1 cellular context compared by ENCODE assay signal in the genomic region with DNA sequence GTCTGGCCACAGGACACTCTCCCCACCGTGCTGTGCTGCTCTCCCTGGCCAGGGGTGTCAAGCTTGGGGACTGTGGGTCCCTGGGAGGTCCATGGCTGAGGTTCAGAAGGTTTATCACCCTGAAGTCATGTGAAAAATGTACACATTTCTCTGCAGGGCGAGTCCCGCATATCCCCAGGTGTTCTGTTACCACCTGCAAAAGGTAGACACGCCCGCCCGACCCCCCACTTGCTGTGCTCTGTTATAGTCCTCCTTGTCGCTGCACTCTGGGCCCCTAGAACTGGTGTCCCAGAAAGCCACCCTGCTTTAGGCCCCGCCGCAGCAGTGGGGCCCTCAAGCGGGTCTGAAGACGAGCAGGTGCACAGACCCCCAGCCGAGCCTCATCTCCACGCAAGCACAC.
TF ChIP-seq lines count a peak whose summit lies in the region.

No MANE protein-coding gene starts in this region.

TF ChIP-seq in HCT116, 20 proteins besides CTCF, POLR2A, EP300 and RAD21:
- TF ChIP-seq ZFX (IDR thresholded peaks at IDR 0.05) (no peak), EZH2phosphoT487 (IDR thresholded peaks at IDR 0.05; ENCODE audit: borderline replicate concordance) (no peak), FOSL1 (IDR thresholded peaks at IDR 0.05; ENCODE audit: low read depth) (no peak), ZNF274 (IDR thresholded peaks at IDR 0.05; ENCODE audit: low read depth, low read length) (no peak), SIN3A (IDR thresholded peaks at IDR 0.05; ENCODE audit: low read depth) (no peak), TCF7L2 (IDR thresholded peaks at IDR 0.05; ENCODE audit: borderline replicate concordance, extremely low read depth, insufficient read depth, insufficient read length) (no peak), EGR1 (IDR thresholded peaks at IDR 0.05; ENCODE audit: low read depth) (no peak), SRF (IDR thresholded peaks at IDR 0.05; ENCODE audit: low read depth) (no peak), CEBPB (IDR thresholded peaks at IDR 0.05; ENCODE audit: low read depth) (no peak), POLR2AphosphoS5 (IDR thresholded peaks at IDR 0.05; ENCODE audit: low read depth, low read length) (no peak), JUND (IDR thresholded peaks at IDR 0.05) (no peak), EZH2 (IDR thresholded peaks at IDR 0.05) (no peak)
- TF ChIP-seq, protein P1, sequence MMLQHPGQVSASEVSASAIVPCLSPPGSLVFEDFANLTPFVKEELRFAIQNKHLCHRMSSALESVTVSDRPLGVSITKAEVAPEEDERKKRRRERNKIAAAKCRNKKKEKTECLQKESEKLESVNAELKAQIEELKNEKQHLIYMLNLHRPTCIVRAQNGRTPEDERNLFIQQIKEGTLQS (IDR thresholded peaks at IDR 0.05): no peak
- TF ChIP-seq, protein P2, sequence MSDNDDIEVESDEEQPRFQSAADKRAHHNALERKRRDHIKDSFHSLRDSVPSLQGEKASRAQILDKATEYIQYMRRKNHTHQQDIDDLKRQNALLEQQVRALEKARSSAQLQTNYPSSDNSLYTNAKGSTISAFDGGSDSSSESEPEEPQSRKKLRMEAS (IDR thresholded peaks at IDR 0.05): no peak
TF ChIP-seq in HCT116: peak in this region for 0.
